25 cellular contexts compared by ENCODE assay signal in the genomic region with DNA sequence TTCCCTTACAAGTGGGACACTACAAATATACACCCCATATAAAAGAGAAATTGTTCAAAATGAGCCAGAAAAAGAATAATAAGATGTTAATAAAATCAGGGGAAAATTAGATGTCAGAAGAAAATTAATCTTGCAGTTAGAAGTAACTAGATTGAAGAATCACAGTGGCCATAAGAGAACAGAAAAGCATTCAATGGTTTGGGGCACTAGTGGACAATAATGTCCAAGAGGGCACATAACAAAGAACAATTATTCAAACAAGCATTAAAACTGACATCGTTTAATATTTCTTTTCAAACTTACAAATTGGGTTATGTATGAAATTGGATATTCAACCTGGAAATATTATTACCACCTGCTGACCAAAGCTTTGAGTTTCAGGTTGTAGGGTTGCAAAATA. TPM values are rescaled to one million over a fixed set of nuclear protein-coding genes. Genes with fewer than 3 reads are reported as not detected.
A peak's percentile ranks its signal among the peaks of the same experiment; 100 is the strongest.
DNase-seq lines count a peak whose midpoint lies in the region; ATAC-seq, FAIRE-seq and TF ChIP-seq lines count a peak whose summit lies in the region.
"Had no signal": no experiment of that assay in that cellular context is flagged by ENCODE, and none has a peak within 500 bp of the region (broad histone marks: within the 10 kb centered on the region; RNA-seq: fewer than 3 reads in every experiment).

No MANE protein-coding gene starts in this region.

- H3K4me1 ChIP-seq in OCI-LY3 (ENCODE audit: low read length) (peaks cover 88% of the 10 kb centered on the region), gastrocnemius medialis (peaks cover 42 to 56% of the 10 kb centered on the region in 2 donors), SK-N-SH (ENCODE audit: control insufficient read depth in 1 of 2, insufficient read depth in 2 of 2, low read depth in 1 of 2, low read length in 1 of 2) (peaks cover 0 to 13% of the 10 kb centered on the region in 2 experiments; a peak in 3 of 4 replicates)
- H3K4me1 ChIP-seq: A549 had no signal

- ATAC-seq in gastrocnemius medialis: no peak
- no peak for ATAC-seq in GM21367 (IDR thresholded peaks at IDR 0.05; ENCODE audit: unreplicated experiment)
- no peak for ATAC-seq in stimulated activated memory B cell treated with anti-CD40 and anti-IgM and Interleukin-4, amounts not matched to agents 10 μg/mL and 1 μg/mL and 100 μg/mL, for 72 hours
- no peak for ATAC-seq in GM21528 (IDR thresholded peaks at IDR 0.05; ENCODE audit: low FRiP score, unreplicated experiment)
- ATAC-seq: A549, GM12878 had no signal

- no peaks in the 10 kb centered on the region for H3K9me3 Mint-ChIP-seq in stimulated activated memory B cell treated with anti-CD40 and anti-IgM and Interleukin-4, amounts not matched to agents 10 μg/mL and 1 μg/mL and 100 μg/mL, for 72 hours
- H3K9me3 Mint-ChIP-seq: CD4-positive, alpha-beta T cell had no signal

- H3F3A ChIP-seq in SK-N-SH (replicated peaks; ENCODE audit: insufficient read depth): no peaks in the 10 kb centered on the region

- no peak for TF ChIP-seq EP300 in SK-N-SH (IDR thresholded peaks at IDR 0.05; ENCODE audit: borderline replicate concordance in 1 of 2, low read depth in 1 of 2, low read length in 1 of 2)

- no peak overlapping the region for H3K27ac Mint-ChIP-seq in stimulated activated memory B cell treated with anti-CD40 and anti-IgM and Interleukin-4, amounts not matched to agents 10 μg/mL and 1 μg/mL and 100 μg/mL, for 72 hours
- H3K27ac Mint-ChIP-seq: CD4-positive, alpha-beta T cell; CD8-positive, alpha-beta memory T cell had no signal

- no peaks in the 10 kb centered on the region for H3K9me3 ChIP-seq in OCI-LY3 (ENCODE audit: insufficient read depth, low read length)
- no peaks in the 10 kb centered on the region for H3K9me3 ChIP-seq in gastrocnemius medialis
- H3K9me3 ChIP-seq in SK-N-SH: no peaks in the 10 kb centered on the region
- H3K9me3 ChIP-seq: A549, BE2C had no signal

- H3K4me2 ChIP-seq in OCI-LY3 (ENCODE audit: low read length) (peak overlapping the region; percentile 87), SK-N-SH (no peak overlapping the region)
- H3K4me2 ChIP-seq: A549 had no signal

- H3K27me3 ChIP-seq in OCI-LY3 (ENCODE audit: low read depth, low read length) (no peaks in the 10 kb centered on the region), gastrocnemius medialis (no peaks in the 10 kb centered on the region), SK-N-SH (ENCODE audit: insufficient read depth) (no peaks in the 10 kb centered on the region)
- H3K27me3 ChIP-seq: BE2C; BLaER1 treated with 17β-estradiol and CSF1 and Interleukin-3, amounts not matched to agents 10 nM and 100 nM had no signal

- H3K9ac ChIP-seq in OCI-LY3 (ENCODE audit: low read length) (peak overlapping the region; percentile 72), SK-N-SH (no peak overlapping the region)
- H3K9ac ChIP-seq: BLaER1 treated with 17β-estradiol and CSF1 and Interleukin-3, amounts not matched to agents 10 nM and 100 nM; GM23248 had no signal

- POLR2A ChIA-PET in SK-N-SH (lab: Yijun Ruan, JAX): no interaction called here

- no peak for TF ChIP-seq POLR2A in gastrocnemius medialis (IDR thresholded peaks at IDR 0.05)

- no peak for DNase-seq in frontal cortex (ENCODE audit: low spot score in 2 of 2)
- no peak for DNase-seq in gastrocnemius medialis
- peak; percentile 52 for DNase-seq in superior temporal gyrus (ENCODE audit: extremely low spot score)
- DNase-seq in SK-N-SH: no peak
- DNase-seq: 8988T; ACHN; BE2C; CD4-positive, alpha-beta T cell; CD8-positive, alpha-beta memory T cell; DMS 273 treated with DMSO at 0.1 percent for 48 hours; DMS79; EL; GDM1; GM23248; H7; HCEC 1CT had no signal

- H3K79me2 ChIP-seq in OCI-LY3 (ENCODE audit: low read length): peaks cover 99% of the 10 kb centered on the region
- peaks cover 86% of the 10 kb centered on the region for H3K79me2 ChIP-seq in SK-N-SH (ENCODE audit: insufficient read depth)

- no peak overlapping the region for H3K4me3 Mint-ChIP-seq in stimulated activated memory B cell treated with anti-CD40 and anti-IgM and Interleukin-4, amounts not matched to agents 10 μg/mL and 1 μg/mL and 100 μg/mL, for 72 hours
- H3K4me3 Mint-ChIP-seq: CD4-positive, alpha-beta T cell; CD8-positive, alpha-beta memory T cell had no signal

- TF ChIP-seq CTCF in OCI-LY3 (IDR thresholded peaks at IDR 0.05; ENCODE audit: low read depth, low read length) (no peak), gastrocnemius medialis (IDR thresholded peaks at IDR 0.05 in 4 of 5, conservative IDR thresholded peaks at IDR 0.05 in 1 of 5) (no peak), SK-N-SH (IDR thresholded peaks at IDR 0.05) (no peak)

- no peak overlapping the region for H2AFZ ChIP-seq in OCI-LY3 (ENCODE audit: low read depth, low read length)
- H2AFZ ChIP-seq in SK-N-SH (ENCODE audit: low read depth): no peak overlapping the region
- H2AFZ ChIP-seq: GM23248 had no signal

- H3K36me3 ChIP-seq in OCI-LY3 (replicated peaks; ENCODE audit: low read depth, low read length) (peaks cover 79% of the 10 kb centered on the region), gastrocnemius medialis (no peaks in the 10 kb centered on the region), SK-N-SH (replicated peaks in 1 of 2; ENCODE audit: control insufficient read depth in 1 of 2, insufficient read depth in 2 of 2, low read length in 1 of 2) (peaks cover 19 to 31% of the 10 kb centered on the region in 2 experiments)

- peak overlapping the region; percentile 85 for H3K27ac ChIP-seq in OCI-LY3 (ENCODE audit: low read length)
- H3K27ac ChIP-seq in gastrocnemius medialis: peak overlapping the region; percentile 9 to 93 (median 60)
- no peak overlapping the region; a peak in 1 of 4 replicates for H3K27ac ChIP-seq in SK-N-SH (ENCODE audit: low read depth in 2 of 2, low read length in 1 of 2)
- H3K27ac ChIP-seq: A549, GM23248 had no signal

- in situ Hi-C loops in gastrocnemius medialis (cut with MboI; ENCODE audit: low sequenced_read_pairs in 4 of 4): loop anchor here in 3 of 4 donors (25.0 kb wide), 1 partner anchor 338 kb away; no protein-coding TSS in a partner anchor

- H3K36me3 Mint-ChIP-seq in stimulated activated memory B cell treated with anti-CD40 and anti-IgM and Interleukin-4, amounts not matched to agents 10 μg/mL and 1 μg/mL and 100 μg/mL, for 72 hours: peaks cover 6% of the 10 kb centered on the region
- H3K36me3 Mint-ChIP-seq: CD14-positive monocyte; CD8-positive, alpha-beta memory T cell had no signal

- no peaks in the 10 kb centered on the region for H3K9me2 ChIP-seq in SK-N-SH

- CTCF ChIA-PET in SK-N-SH (lab: Yijun Ruan, JAX): interaction anchor here (1.1 kb wide), 1 partner anchor 227 kb away, joined by 3 read pairs; no protein-coding TSS in a partner anchor

- H4K20me1 ChIP-seq in OCI-LY3 (ENCODE audit: insufficient read depth, low read length) (peaks cover 80% of the 10 kb centered on the region), SK-N-SH (ENCODE audit: insufficient read depth) (no peaks in the 10 kb centered on the region)

- intact Hi-C loops in gastrocnemius medialis (cut with DNase I; ENCODE audit: low total_unique reads): no loop called here

- FAIRE-seq in frontal cortex (lab: Jason Lieb, UNC): peak; percentile 52
- FAIRE-seq: A549, GM12878, H1 had no signal

- H3K27me3 Mint-ChIP-seq in stimulated activated memory B cell treated with anti-CD40 and anti-IgM and Interleukin-4, amounts not matched to agents 10 μg/mL and 1 μg/mL and 100 μg/mL, for 72 hours: no peaks in the 10 kb centered on the region
- H3K27me3 Mint-ChIP-seq: CD4-positive, alpha-beta T cell had no signal

- WGBS in SK-N-SH (ENCODE audit: low lambda C conversion rate): 83% methylated on average over 1 of the region's 1 CpG

- H3K4me3 ChIP-seq in OCI-LY3 (ENCODE audit: low read length) (peak overlapping the region; percentile 70), gastrocnemius medialis (no peak overlapping the region), SK-N-SH (ENCODE audit: low read depth in 2 of 2, low read length in 1 of 2) (no peak overlapping the region)
- H3K4me3 ChIP-seq: A549; BLaER1 treated with 17β-estradiol and CSF1 and Interleukin-3, amounts not matched to agents 10 nM and 100 nM; GM12878; GM23248 had no signal

- H3K4me1 Mint-ChIP-seq in stimulated activated memory B cell treated with anti-CD40 and anti-IgM and Interleukin-4, amounts not matched to agents 10 μg/mL and 1 μg/mL and 100 μg/mL, for 72 hours: peaks cover 33% of the 10 kb centered on the region
- H3K4me1 Mint-ChIP-seq: CD8-positive, alpha-beta memory T cell had no signal

- TF ChIP-seq RAD21 in SK-N-SH (IDR thresholded peaks at IDR 0.05; ENCODE audit: low read length): no peak

TF ChIP-seq in SK-N-SH, 30 proteins besides CTCF, POLR2A, EP300 and RAD21:
- no peak for TF ChIP-seq FOXM1 (IDR thresholded peaks at IDR 0.05; ENCODE audit: low read depth)
- TF ChIP-seq TCF12 (IDR thresholded peaks at IDR 0.05): no peak
- no peak for TF ChIP-seq USF1 (IDR thresholded peaks at IDR 0.05; ENCODE audit: borderline replicate concordance, low read depth)

RNA-seq across cellular contexts. Expression of gene TCF4, which starts 12.9 kb away (rescaled TPM):
- total RNA-seq in frontal cortex (616 TPM), gastrocnemius medialis (10 to 100 TPM; 40.3 to 60.6 (median 53.6) TPM)
- 39.1 and 45.8 TPM in 2 replicates for polyA plus RNA-seq in SK-N-SH (2012; rRNA removed)
- polyA plus RNA-seq in SK-N-SH (2012; cell fraction: cytosol; rRNA removed): 30.3 and 43.7 TPM in 2 replicates
- polyA plus RNA-seq in SK-N-SH (2012; cell fraction: nucleus; rRNA removed): 43.4 and 51.6 TPM in 2 replicates

Comparison
In these comparisons a context has a peak if more than half of its experiments do, and no peak if none do; other contexts are left out.
1. H3K27ac ChIP-seq: peak in OCI-LY3 (single experiment) and gastrocnemius medialis (4 of 4); none in SK-N-SH (0 of 2).
2. RNA of gene TCF4, which starts 12.9 kb away (total RNA-seq): 616 TPM in frontal cortex (single experiment); 40.3 to 60.6 TPM in gastrocnemius medialis; every median in the first group is over 10 times any median in the second.